1 cellular context compared by ENCODE assay signal in the genomic region with DNA sequence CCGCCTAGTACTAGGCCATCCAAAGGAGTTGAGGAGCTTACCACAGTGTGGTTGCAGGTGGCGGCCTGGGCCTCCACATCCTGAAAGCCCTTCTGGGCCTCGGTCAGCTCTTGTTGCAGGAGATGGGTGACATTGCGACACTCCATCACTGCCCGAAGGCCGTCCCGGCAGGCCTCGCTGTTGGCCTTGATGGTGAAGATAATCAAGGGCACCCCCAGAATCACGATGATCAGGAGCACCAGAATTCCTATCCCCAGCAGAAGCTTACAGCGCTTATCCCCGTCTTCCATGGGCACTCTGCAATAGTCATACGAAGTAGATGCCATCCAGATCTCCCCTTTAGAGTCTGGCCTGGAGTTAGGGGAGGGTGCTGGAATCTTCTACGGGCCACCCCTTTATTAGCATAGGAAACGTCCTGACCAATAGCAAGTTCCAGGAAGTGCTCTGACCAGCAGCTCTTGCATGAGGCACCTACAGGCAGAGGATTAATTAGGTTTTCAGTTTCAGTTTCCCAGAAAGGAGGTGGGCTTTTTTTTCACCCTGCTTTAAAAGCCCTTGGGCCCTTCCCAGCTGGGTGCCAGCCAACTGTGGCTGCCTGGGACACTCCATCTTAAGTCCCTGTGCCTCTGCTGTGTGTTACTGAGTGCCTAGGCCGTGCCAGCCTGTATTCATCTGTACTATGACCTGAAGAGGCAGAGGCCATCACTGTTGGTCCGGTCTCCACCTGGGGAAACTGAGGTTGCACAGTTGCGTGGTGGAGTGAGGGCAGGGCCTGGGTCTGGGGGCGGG.
TF ChIP-seq lines count a peak whose summit lies in the region.

A gene with protein sequence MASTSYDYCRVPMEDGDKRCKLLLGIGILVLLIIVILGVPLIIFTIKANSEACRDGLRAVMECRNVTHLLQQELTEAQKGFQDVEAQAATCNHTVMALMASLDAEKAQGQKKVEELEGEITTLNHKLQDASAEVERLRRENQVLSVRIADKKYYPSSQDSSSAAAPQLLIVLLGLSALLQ (minus strand): TSS at position 381 of the 789 bp plus-strand sequence. CDS start 55 bp downstream, at position 326.

TF ChIP-seq in liver, 16 proteins besides CTCF, POLR2A, EP300 and RAD21 (continued from another document):
- TF ChIP-seq, protein P1, sequence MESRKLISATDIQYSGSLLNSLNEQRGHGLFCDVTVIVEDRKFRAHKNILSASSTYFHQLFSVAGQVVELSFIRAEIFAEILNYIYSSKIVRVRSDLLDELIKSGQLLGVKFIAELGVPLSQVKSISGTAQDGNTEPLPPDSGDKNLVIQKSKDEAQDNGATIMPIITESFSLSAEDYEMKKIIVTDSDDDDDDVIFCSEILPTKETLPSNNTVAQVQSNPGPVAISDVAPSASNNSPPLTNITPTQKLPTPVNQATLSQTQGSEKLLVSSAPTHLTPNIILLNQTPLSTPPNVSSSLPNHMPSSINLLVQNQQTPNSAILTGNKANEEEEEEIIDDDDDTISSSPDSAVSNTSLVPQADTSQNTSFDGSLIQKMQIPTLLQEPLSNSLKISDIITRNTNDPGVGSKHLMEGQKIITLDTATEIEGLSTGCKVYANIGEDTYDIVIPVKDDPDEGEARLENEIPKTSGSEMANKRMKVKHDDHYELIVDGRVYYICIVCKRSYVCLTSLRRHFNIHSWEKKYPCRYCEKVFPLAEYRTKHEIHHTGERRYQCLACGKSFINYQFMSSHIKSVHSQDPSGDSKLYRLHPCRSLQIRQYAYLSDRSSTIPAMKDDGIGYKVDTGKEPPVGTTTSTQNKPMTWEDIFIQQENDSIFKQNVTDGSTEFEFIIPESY (IDR thresholded peaks at IDR 0.05) = no peak
- no peak for TF ChIP-seq HNF4G (IDR thresholded peaks at IDR 0.05)
- no peak for TF ChIP-seq FOXA1 (IDR thresholded peaks at IDR 0.05)
